Comparison of ENCODE assay signal across 13 cellular contexts in the genomic region with DNA sequence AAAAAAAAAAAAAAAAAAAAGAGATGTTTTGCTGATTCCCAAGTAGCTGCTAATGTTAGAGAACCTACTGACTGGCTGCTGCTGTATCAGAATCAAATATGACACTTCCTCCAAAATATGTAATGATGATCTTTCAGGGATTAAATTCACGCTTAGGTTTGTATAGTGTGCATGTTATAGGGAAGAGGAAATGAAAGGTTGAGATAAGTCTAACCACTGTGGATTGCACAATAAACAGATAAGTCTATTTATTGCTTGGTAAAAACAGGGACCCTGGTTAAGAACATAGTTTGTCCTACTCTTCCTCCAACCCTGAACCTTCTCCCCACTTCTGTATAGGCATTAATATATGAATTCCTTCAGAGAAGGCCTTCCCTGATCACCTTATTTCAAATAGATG. TPM values are rescaled to one million over a fixed set of nuclear protein-coding genes. Genes with fewer than 3 reads are reported as not detected.
DNase-seq lines count a peak whose midpoint lies in the region; ATAC-seq, FAIRE-seq and TF ChIP-seq lines count a peak whose summit lies in the region.
"Had no signal": no experiment of that assay in that cellular context is flagged by ENCODE, and none has a peak within 500 bp of the region (broad histone marks: within the 10 kb centered on the region; RNA-seq: fewer than 3 reads in every experiment).

No MANE protein-coding gene starts in this region.

- FAIRE-seq in D721Med (lab: Jason Lieb, UNC), result peak; percentile 38
- FAIRE-seq: HTR-8/SVneo had no signal

- peak overlapping the region; percentile 28 for H3K4me3 ChIP-seq in NB4 (ENCODE audit: low read depth, low read length)

- peak; percentile 46 to 60 (median 57) for ATAC-seq in natural killer cell
- ATAC-seq in GM21447 (IDR thresholded peaks at IDR 0.05; ENCODE audit: unreplicated experiment), result no peak
- no peak for ATAC-seq in GM18870 (IDR thresholded peaks at IDR 0.05; ENCODE audit: unreplicated experiment)

- TF ChIP-seq POLR2A in NB4 (IDR thresholded peaks at IDR 0.05; ENCODE audit: extremely low read depth, insufficient read length), result no peak

- DNase-seq in D721Med (ENCODE audit: insufficient read length, low spot score) (no peak), NB4 (ENCODE audit: low read depth) (peak; percentile 81), chondrocyte (ENCODE audit: low spot score) (no peak), natural killer cell (no peak), SW480 (ENCODE audit: low spot score) (no peak), SW 1271 (lab: John Stamatoyannopoulos, UW) (no peak)
- DNase-seq: activated naive CD4-positive, alpha-beta T cell treated with anti-CD3 and anti-CD28 coated beads, Interleukin-2, amount 50 U/mL, for 16 hours; NCI-H1048; NCI-H2171 treated with DMSO at 0.1 percent for 48 hours; SK-N-SH had no signal

- H3K9me3 Mint-ChIP-seq in chondrocyte (ENCODE audit: low read depth), result no peaks in the 10 kb centered on the region
- H3K9me3 Mint-ChIP-seq in natural killer cell, result no peaks in the 10 kb centered on the region

- intact Hi-C loops in natural killer cell (cut with micrococcal nuclease), result no loop called here

- peaks cover 39% of the 10 kb centered on the region for H3K4me1 Mint-ChIP-seq in chondrocyte (ENCODE audit: low read depth)
- H3K4me1 Mint-ChIP-seq in natural killer cell, result peaks cover 57 to 75% of the 10 kb centered on the region in 2 donors

- H3K27ac Mint-ChIP-seq in chondrocyte (ENCODE audit: unreplicated experiment), result peak overlapping the region; percentile 30
- H3K27ac Mint-ChIP-seq in natural killer cell, result peak overlapping the region; percentile 17 to 64

- H3K27me3 Mint-ChIP-seq in chondrocyte (ENCODE audit: low read depth), result no peaks in the 10 kb centered on the region
- no peaks in the 10 kb centered on the region for H3K27me3 Mint-ChIP-seq in natural killer cell (ENCODE audit: low read depth in 2 of 2)

- H3K36me3 Mint-ChIP-seq in chondrocyte (ENCODE audit: low read depth) (no peaks in the 10 kb centered on the region), natural killer cell (no peaks in the 10 kb centered on the region)

- TF ChIP-seq CTCF in D721Med (IDR thresholded peaks at IDR 0.05; ENCODE audit: insufficient read depth, missing control alignments), result no peak
- no peak for TF ChIP-seq CTCF in NB4 (IDR thresholded peaks at IDR 0.05; ENCODE audit: low read depth, low read length)
- no peak for TF ChIP-seq CTCF in chondrocyte (IDR thresholded peaks at IDR 0.05)
- TF ChIP-seq CTCF in natural killer cell (IDR thresholded peaks at IDR 0.05), result no peak

- H3K4me3 Mint-ChIP-seq in chondrocyte (ENCODE audit: unreplicated experiment) (no peak overlapping the region), natural killer cell (peak overlapping the region; percentile 6)

RNA-seq across cellular contexts. Expression of gene RC3H1, which starts 13.2 kb away (rescaled TPM):
- total RNA-seq in chondrocyte (24.7 to 26.8 TPM (median 25.7 TPM) in 3 replicates), natural killer cell (10 to 100 TPM; 67.8 to 82.1 (median 78.9) TPM)

Comparison
In these comparisons a context has a peak if more than half of its experiments do, and no peak if none do; other contexts are left out.
1. ATAC-seq: peak in natural killer cell (3 of 3); none in GM21447 (single experiment) and GM18870 (single experiment).